In the genomic region with DNA sequence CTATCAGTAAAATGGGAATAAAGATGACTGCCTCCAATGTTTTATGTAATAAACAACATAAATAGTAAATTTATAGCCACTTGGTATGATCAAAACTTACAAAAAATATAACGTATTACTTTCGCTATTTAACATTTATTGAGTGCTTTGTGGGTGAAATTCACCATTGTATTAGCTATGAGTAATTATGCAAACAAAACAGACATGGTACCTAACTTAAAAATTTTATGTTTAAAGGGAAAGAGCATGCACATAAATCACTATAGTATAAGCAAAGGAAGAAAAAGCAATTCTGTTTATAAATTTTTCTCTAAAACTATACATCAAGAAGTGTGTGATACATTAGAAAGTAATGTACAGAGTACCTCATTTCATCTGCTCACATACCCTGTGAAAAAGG, we compare ENCODE assay signal across 5 cellular contexts.
"Had no signal": no experiment of that assay in that cellular context is flagged by ENCODE, and none has a peak within 500 bp of the region (broad histone marks: within the 10 kb centered on the region; RNA-seq: fewer than 3 reads in every experiment).

No MANE protein-coding gene starts in this region.

- ATAC-seq: GM23338, K562 had no signal

- H3K4me3 Mint-ChIP-seq: GM23338, H9 had no signal

- DNase-seq: H9, HCEC 1CT, IMR-90 had no signal

- H3K4me2 ChIP-seq: GM23338 had no signal

- H2AFZ ChIP-seq: GM23338 had no signal

- H3K4me1 Mint-ChIP-seq: GM23338, H9 had no signal

- H3K27ac Mint-ChIP-seq: GM23338, H9 had no signal

- H3K4me3 ChIP-seq: GM23338, K562 had no signal
